1 cellular context compared by ENCODE assay signal in genomic region chr7:7203813-7204575, GRCh38.
TF ChIP-seq lines count a peak whose summit lies in the region.

No MANE protein-coding gene starts in this region.

TF ChIP-seq in GM23338, 12 proteins besides CTCF, POLR2A, EP300 and RAD21 (continued from another document):
- TF ChIP-seq NANOG (IDR thresholded peaks at IDR 0.05; ENCODE audit: borderline replicate concordance) (no peak), STAT1 (IDR thresholded peaks at IDR 0.05; ENCODE audit: unreplicated experiment) (no peak), ZNF462 (CRISPR knock-in tag; IDR thresholded peaks at IDR 0.05) (no peak)
